17 cellular contexts compared by ENCODE assay signal in genomic region chr19:6033744-6034264, GRCh38. TPM values are rescaled to one million over a fixed set of nuclear protein-coding genes. Genes with fewer than 3 reads are reported as not detected.
A peak's percentile ranks its signal among the peaks of the same experiment; 100 is the strongest.
DNase-seq lines count a peak whose midpoint lies in the region; FAIRE-seq and TF ChIP-seq lines count a peak whose summit lies in the region.
"Had no signal": no experiment of that assay in that cellular context is flagged by ENCODE, and none has a peak within 500 bp of the region (broad histone marks: within the 10 kb centered on the region; RNA-seq: fewer than 3 reads in every experiment).

No MANE protein-coding gene starts in this region.

- no peaks in the 10 kb centered on the region for H3K27me3 Mint-ChIP-seq in osteocyte (ENCODE audit: unreplicated experiment)
- H3K27me3 Mint-ChIP-seq in activated CD4-positive, alpha-beta memory T cell treated with anti-CD3 and anti-CD28 coated beads, Interleukin-2, amount 10 ng/mL, durations not matched to agents 7 days and 5 days, result no peaks in the 10 kb centered on the region
- H3K27me3 Mint-ChIP-seq: CD4-positive, CD25-positive, alpha-beta regulatory T cell had no signal

- H3K9me3 ChIP-seq in small intestine (ENCODE audit: control insufficient read depth, low read depth) (no peaks in the 10 kb centered on the region), PC-9 (ENCODE audit: insufficient read depth, low read depth) (peaks cover 4% of the 10 kb centered on the region; the same call in 1 of the 2 replicates)

- H3K4me1 Mint-ChIP-seq in osteocyte (ENCODE audit: unreplicated experiment), result no peaks in the 10 kb centered on the region
- peaks cover 8% of the 10 kb centered on the region for H3K4me1 Mint-ChIP-seq in activated CD4-positive, alpha-beta memory T cell treated with anti-CD3 and anti-CD28 coated beads, Interleukin-2, amount 10 ng/mL, durations not matched to agents 7 days and 5 days
- H3K4me1 Mint-ChIP-seq: GM23338 had no signal

- no peak overlapping the region for H2AFZ ChIP-seq in PC-9
- H2AFZ ChIP-seq: GM23338 had no signal

- H3K4me2 ChIP-seq in PC-9, result no peak overlapping the region
- H3K4me2 ChIP-seq: BLaER1 treated with 17β-estradiol and CSF1 and Interleukin-3, amounts not matched to agents 10 nM and 100 nM; GM23338 had no signal

- H3K36me3 Mint-ChIP-seq in osteocyte (ENCODE audit: unreplicated experiment), result peaks cover 3% of the 10 kb centered on the region
- peaks cover 10% of the 10 kb centered on the region for H3K36me3 Mint-ChIP-seq in activated CD4-positive, alpha-beta memory T cell treated with anti-CD3 and anti-CD28 coated beads, Interleukin-2, amount 10 ng/mL, durations not matched to agents 7 days and 5 days (ENCODE audit: low read depth)
- H3K36me3 Mint-ChIP-seq: CD4-positive, CD25-positive, alpha-beta regulatory T cell had no signal

- peak; percentile 24 for DNase-seq in activated effector memory CD4-positive, alpha-beta T cell treated with anti-CD3 and anti-CD28 coated beads, Interleukin-2, amount 50 U/mL, for 16 hours
- no peak for DNase-seq in activated effector memory CD4-positive, alpha-beta T cell treated with Interleukin-2 at 50 U/mL for 16 hours
- DNase-seq in coronary artery (ENCODE audit: low spot score) (peak; percentile 9), osteocyte (ENCODE audit: extremely low spot score, unreplicated experiment) (peak; percentile 19), small intestine (no peak), KG1 (lab: John Stamatoyannopoulos, UW) (no peak), PC-9 (no peak)
- DNase-seq in activated CD4-positive, alpha-beta memory T cell treated with anti-CD3 and anti-CD28 coated beads, Interleukin-2, amount 10 ng/mL, durations not matched to agents 7 days and 5 days, result no peak
- DNase-seq: ACHN; CD4-positive, CD25-positive, alpha-beta regulatory T cell; DMS53; GF-D8; H7 had no signal

- no peak overlapping the region for H3K27ac Mint-ChIP-seq in osteocyte (ENCODE audit: unreplicated experiment)
- no peak overlapping the region for H3K27ac Mint-ChIP-seq in activated CD4-positive, alpha-beta memory T cell treated with anti-CD3 and anti-CD28 coated beads, Interleukin-2, amount 10 ng/mL, durations not matched to agents 7 days and 5 days
- H3K27ac Mint-ChIP-seq: CD4-positive, CD25-positive, alpha-beta regulatory T cell; GM23338 had no signal

- peaks cover 13% of the 10 kb centered on the region for H3F3A ChIP-seq in PC-9 (ENCODE audit: insufficient read depth, low read depth)

- H3K36me3 ChIP-seq in small intestine (ENCODE audit: control insufficient read depth in 2 of 2, insufficient read depth in 2 of 2, low read length in 2 of 2) (no peaks in the 10 kb centered on the region), PC-9 (ENCODE audit: low read depth) (no peaks in the 10 kb centered on the region)
- H3K36me3 ChIP-seq: BLaER1 treated with 17β-estradiol and CSF1 and Interleukin-3, amounts not matched to agents 10 nM and 100 nM had no signal

- H4K20me1 ChIP-seq in PC-9 (ENCODE audit: insufficient read depth), result no peaks in the 10 kb centered on the region
- H4K20me1 ChIP-seq: BLaER1 treated with 17β-estradiol and CSF1 and Interleukin-3, amounts not matched to agents 10 nM and 100 nM had no signal

- H3K4me3 Mint-ChIP-seq in osteocyte (ENCODE audit: unreplicated experiment), result no peak overlapping the region
- no peak overlapping the region for H3K4me3 Mint-ChIP-seq in activated CD4-positive, alpha-beta memory T cell treated with anti-CD3 and anti-CD28 coated beads, Interleukin-2, amount 10 ng/mL, durations not matched to agents 7 days and 5 days
- H3K4me3 Mint-ChIP-seq: CD4-positive, CD25-positive, alpha-beta regulatory T cell; GM23338 had no signal

- intact Hi-C loops in PC-9 (cut with micrococcal nuclease; ENCODE audit: unreplicated experiment), result no loop called here

- no TSS peak for BruUV-seq in PC-9 (replicated peaks; lab: Mats Ljungman, UMichigan)

- H3K79me2 ChIP-seq in PC-9 (ENCODE audit: low read depth), result no peaks in the 10 kb centered on the region

- TF ChIP-seq CTCF in coronary artery (IDR thresholded peaks at IDR 0.05), result no peak
- TF ChIP-seq CTCF in osteocyte (IDR thresholded peaks at IDR 0.05), result no peak
- no peak for TF ChIP-seq CTCF in PC-9 (conservative IDR thresholded peaks at IDR 0.05)

- H3K27me3 ChIP-seq in small intestine (ENCODE audit: control insufficient read depth in 2 of 2, insufficient read depth in 2 of 2, low read length in 2 of 2) (no peaks in the 10 kb centered on the region), PC-9 (ENCODE audit: insufficient read depth, low read depth) (no peaks in the 10 kb centered on the region)
- H3K27me3 ChIP-seq: BLaER1 treated with 17β-estradiol and CSF1 and Interleukin-3, amounts not matched to agents 10 nM and 100 nM had no signal

- H3K4me3 ChIP-seq in coronary artery (no peak overlapping the region), small intestine (ENCODE audit: low read depth in 1 of 2, low read length in 2 of 2) (no peak overlapping the region), PC-9 (no peak overlapping the region)
- H3K4me3 ChIP-seq: BLaER1 treated with 17β-estradiol and CSF1 and Interleukin-3, amounts not matched to agents 10 nM and 100 nM; GM23338 had no signal

- CTCF ChIA-PET in activated CD4-positive, alpha-beta memory T cell treated with anti-CD3 and anti-CD28 coated beads, Interleukin-2, amount 10 ng/mL, durations not matched to agents 7 days and 5 days (lab: Charles Lee), result interaction anchor here (1.1 to 1.5 kb wide), 3 partner anchors 11 to 92 kb away, joined by 3 to 4 read pairs (median 3); no protein-coding TSS in a partner anchor
- CTCF ChIA-PET in PC-9 (lab: Charles Lee), result no interaction called here

- no peaks in the 10 kb centered on the region for H3K9me2 ChIP-seq in PC-9 (ENCODE audit: insufficient read depth)

- H3K4me1 ChIP-seq in small intestine (ENCODE audit: control insufficient read depth in 2 of 2, insufficient read depth in 1 of 2, low read depth in 1 of 2, low read length in 1 of 2) (no peaks in the 10 kb centered on the region), PC-9 (replicated peaks; ENCODE audit: insufficient read depth) (peaks cover 7% of the 10 kb centered on the region; the same call in 1 of the 2 replicates)

- H3K27ac ChIP-seq in coronary artery (no peak overlapping the region), small intestine (ENCODE audit: low read depth in 1 of 2, low read length in 1 of 2) (no peak overlapping the region), PC-9 (no peak overlapping the region)
- H3K27ac ChIP-seq: BLaER1 treated with 17β-estradiol and CSF1 and Interleukin-3, amounts not matched to agents 10 nM and 100 nM had no signal

- FAIRE-seq in small intestine (lab: Jason Lieb, UNC), result no peak
- FAIRE-seq: HepG2, HTR-8/SVneo had no signal

- 93 to 97% (median 95%) methylated on average over 3 to 4 of the region's 4 CpGs for WGBS in small intestine, 3 donors

- peaks cover 7% of the 10 kb centered on the region for H3K9me3 Mint-ChIP-seq in osteocyte (ENCODE audit: unreplicated experiment)
- peaks cover 5% of the 10 kb centered on the region for H3K9me3 Mint-ChIP-seq in activated CD4-positive, alpha-beta memory T cell treated with anti-CD3 and anti-CD28 coated beads, Interleukin-2, amount 10 ng/mL, durations not matched to agents 7 days and 5 days
- H3K9me3 Mint-ChIP-seq: GM23338 had no signal

- POLR2A ChIA-PET in activated CD4-positive, alpha-beta memory T cell treated with anti-CD3 and anti-CD28 coated beads, Interleukin-2, amount 10 ng/mL, durations not matched to agents 7 days and 5 days (lab: Charles Lee), result no interaction called here
- POLR2A ChIA-PET in PC-9 (lab: Charles Lee; ENCODE audit: unreplicated experiment), result no interaction called here

RNA-seq across cellular contexts. Expression of gene RANBP3, which starts 55.9 kb away (rescaled TPM):
- total RNA-seq in osteocyte (74.9 and 81.9 TPM in 2 replicates), PC-9 (2021) (43.7 and 44.1 TPM in 2 replicates)
- polyA plus RNA-seq in small intestine, result 10 to 100 TPM; 23.0 to 43.1 (median 33.5) TPM
- 10 to 100 TPM; 78.1 to 85.1 TPM for total RNA-seq in activated CD4-positive, alpha-beta memory T cell treated with anti-CD3 and anti-CD28 coated beads, Interleukin-2, amount 10 ng/mL, durations not matched to agents 7 days and 5 days

Comparison
In these comparisons a context has a peak if more than half of its experiments do, and no peak if none do; other contexts are left out.
1. DNase-seq: peak in activated effector memory CD4-positive, alpha-beta T cell treated with anti-CD3 and anti-CD28 coated beads, Interleukin-2, amount 50 U/mL, for 16 hours (single experiment), coronary artery (single experiment) and osteocyte (single experiment); none in activated effector memory CD4-positive, alpha-beta T cell treated with Interleukin-2 at 50 U/mL for 16 hours (single experiment), small intestine (single experiment), activated CD4-positive, alpha-beta memory T cell treated with anti-CD3 and anti-CD28 coated beads, Interleukin-2, amount 10 ng/mL, durations not matched to agents 7 days and 5 days (single experiment), KG1 (single experiment) and PC-9 (0 of 2).